ENCODE assay signal across 9 cellular contexts in genomic region chrX:140943513-140943912, GRCh38. TPM values are rescaled to one million over a fixed set of nuclear protein-coding genes. Genes with fewer than 3 reads are reported as not detected.
"Had no signal": no experiment of that assay in that cellular context is flagged by ENCODE, and none has a peak within 500 bp of the region (broad histone marks: within the 10 kb centered on the region; RNA-seq: fewer than 3 reads in every experiment).

No MANE protein-coding gene starts in this region.

- FAIRE-seq: G401.6, GM12878, GM12891, GM12892, GM18507, GM19239 had no signal

- H3K4me3 ChIP-seq: GM12878 had no signal

- ATAC-seq: GM12878 had no signal

- DNase-seq: GDM1, GF-D8 had no signal

RNA-seq across cellular contexts. Expression of gene SPANXB1, which starts 58.9 kb away (rescaled TPM):
- total RNA-seq: G401, GM12878 had no signal
